8 cellular contexts compared by ENCODE assay signal in genomic region chr20:63522091-63522868, GRCh38. TPM values are rescaled to one million over a fixed set of nuclear protein-coding genes. Genes with fewer than 3 reads are reported as not detected.
A peak's percentile ranks its signal among the peaks of the same experiment; 100 is the strongest.
DNase-seq lines count a peak whose midpoint lies in the region; ATAC-seq and TF ChIP-seq lines count a peak whose summit lies in the region.

No MANE protein-coding gene starts in this region.

- H3K36me3 Mint-ChIP-seq in T-helper 1 cell treated with Interleukin-12 subunit alpha and Interleukin-12 subunit beta and Interleukin-4 antibody, amounts not matched to agents 30 μg/mL and 1 μg/mL, for 36 hours (ENCODE audit: low read depth), result peaks cover 14% of the 10 kb centered on the region
- peaks cover 11% of the 10 kb centered on the region for H3K36me3 Mint-ChIP-seq in osteocyte (ENCODE audit: unreplicated experiment)

- H3K27ac ChIP-seq in esophagus squamous epithelium, result peak overlapping the region; percentile 67 to 100 (median 90)
- peak overlapping the region in 2 of 4 donors; percentile 97 to 98 for H3K27ac ChIP-seq in gastroesophageal sphincter

- peaks cover 6 to 44% (median 7%) of the 10 kb centered on the region in 3 donors for H3K36me3 ChIP-seq in esophagus squamous epithelium
- H3K36me3 ChIP-seq in MG63, result peaks cover 25% of the 10 kb centered on the region
- peaks cover 0 to 23% of the 10 kb centered on the region in 2 donors for H3K36me3 ChIP-seq in gastroesophageal sphincter

- TF ChIP-seq POLR2A in esophagus squamous epithelium (IDR thresholded peaks at IDR 0.05), result no peak
- no peak for TF ChIP-seq POLR2A in gastroesophageal sphincter (IDR thresholded peaks at IDR 0.05)

- H3K4me3 Mint-ChIP-seq in T-helper 1 cell treated with Interleukin-12 subunit alpha and Interleukin-12 subunit beta and Interleukin-4 antibody, amounts not matched to agents 30 μg/mL and 1 μg/mL, for 36 hours, result peak overlapping the region; percentile 60
- peak overlapping the region; percentile 54 for H3K4me3 Mint-ChIP-seq in osteocyte (ENCODE audit: unreplicated experiment)

- TF ChIP-seq EP300 in gastroesophageal sphincter (IDR thresholded peaks at IDR 0.05), result no peak

- TF ChIP-seq CTCF in esophagus squamous epithelium (IDR thresholded peaks at IDR 0.05), result no peak
- no peak for TF ChIP-seq CTCF in osteocyte (IDR thresholded peaks at IDR 0.05)
- no peak for TF ChIP-seq CTCF in gastroesophageal sphincter (IDR thresholded peaks at IDR 0.05)

- peaks cover 9% of the 10 kb centered on the region for H3K4me1 Mint-ChIP-seq in T-helper 1 cell treated with Interleukin-12 subunit alpha and Interleukin-12 subunit beta and Interleukin-4 antibody, amounts not matched to agents 30 μg/mL and 1 μg/mL, for 36 hours (ENCODE audit: low read depth)
- peaks cover 15% of the 10 kb centered on the region for H3K4me1 Mint-ChIP-seq in osteocyte (ENCODE audit: unreplicated experiment)

- peak overlapping the region; percentile 55 for H3K27ac Mint-ChIP-seq in T-helper 1 cell treated with Interleukin-12 subunit alpha and Interleukin-12 subunit beta and Interleukin-4 antibody, amounts not matched to agents 30 μg/mL and 1 μg/mL, for 36 hours
- no peak overlapping the region for H3K27ac Mint-ChIP-seq in osteocyte (ENCODE audit: unreplicated experiment)

- DNase-seq in COLO668 (lab: John Stamatoyannopoulos, UW; ENCODE audit: unreplicated experiment) (peak; percentile 34), esophagus squamous epithelium (lab: John Stamatoyannopoulos, UW) (no peak), osteocyte (ENCODE audit: extremely low spot score, unreplicated experiment) (no peak), MG63 (no peak)
- no peak for DNase-seq in central memory CD4-positive, alpha-beta T cell

- H3K27me3 Mint-ChIP-seq in T-helper 1 cell treated with Interleukin-12 subunit alpha and Interleukin-12 subunit beta and Interleukin-4 antibody, amounts not matched to agents 30 μg/mL and 1 μg/mL, for 36 hours (ENCODE audit: low read depth), result no peaks in the 10 kb centered on the region
- H3K27me3 Mint-ChIP-seq in osteocyte (ENCODE audit: unreplicated experiment), result no peaks in the 10 kb centered on the region

- ATAC-seq in GM18498 (IDR thresholded peaks at IDR 0.05; ENCODE audit: unreplicated experiment) (no peak), gastroesophageal sphincter (no peak)

- H3K9me3 ChIP-seq in esophagus squamous epithelium (no peaks in the 10 kb centered on the region), MG63 (no peaks in the 10 kb centered on the region), gastroesophageal sphincter (peaks cover 0 to 4% (median 0%) of the 10 kb centered on the region in 3 donors)

- peak overlapping the region; percentile 61 to 95 (median 84) for H3K4me3 ChIP-seq in esophagus squamous epithelium
- no peak overlapping the region for H3K4me3 ChIP-seq in MG63
- peak overlapping the region in 1 of 2 donors; percentile 99 for H3K4me3 ChIP-seq in gastroesophageal sphincter

- no peaks in the 10 kb centered on the region for H3K9me3 Mint-ChIP-seq in T-helper 1 cell treated with Interleukin-12 subunit alpha and Interleukin-12 subunit beta and Interleukin-4 antibody, amounts not matched to agents 30 μg/mL and 1 μg/mL, for 36 hours
- H3K9me3 Mint-ChIP-seq in osteocyte (ENCODE audit: unreplicated experiment), result no peaks in the 10 kb centered on the region

- H3K4me1 ChIP-seq in esophagus squamous epithelium, result peaks cover 22 to 69% (median 27%) of the 10 kb centered on the region in 3 donors
- peaks cover 0 to 41% (median 20%) of the 10 kb centered on the region in 3 donors for H3K4me1 ChIP-seq in gastroesophageal sphincter

- 27 to 66% methylated on average over 5 to 7 of the region's 13 CpGs for WGBS in esophagus squamous epithelium, 2 donors
- WGBS in gastroesophageal sphincter (ENCODE audit: low coverage in 1 of 2), 2 donors, result 80 to 100% methylated on average over 1 of the region's 13 CpGs

- no peaks in the 10 kb centered on the region for H3K27me3 ChIP-seq in esophagus squamous epithelium
- no peaks in the 10 kb centered on the region; the same call in 1 of the 2 replicates for H3K27me3 ChIP-seq in MG63
- no peaks in the 10 kb centered on the region for H3K27me3 ChIP-seq in gastroesophageal sphincter

- intact Hi-C loops in esophagus squamous epithelium (cut with DNase I), result no loop called here

RNA-seq across cellular contexts. Expression of gene PPDPF, which starts 1.7 kb away (rescaled TPM):
- total RNA-seq in esophagus squamous epithelium (100 to 1,000 TPM; 142 to 613 (median 338) TPM), osteocyte (220 and 239 TPM in 2 replicates), gastroesophageal sphincter (100 to 1,000 TPM; 114 to 256 (median 162) TPM)
- total RNA-seq in MG63 (2014; rRNA removed; shearing (Covaris generic); ENCODE audit: low replicate concordance), result 21.4 and 40.1 TPM in 2 replicates

RNA-seq across cellular contexts. Expression of gene PTK6, which starts 14.9 kb away (rescaled TPM):
- total RNA-seq in esophagus squamous epithelium, result 100 to 1,000 TPM in 1 of 4 donors, 10 to 100 TPM in 3; 40.8 to 133 (median 49.7) TPM
- 0.13 TPM in 1 of 2 replicates, not detected in the other for total RNA-seq in osteocyte
- total RNA-seq in MG63 (2014; rRNA removed; shearing (Covaris generic); ENCODE audit: low replicate concordance), result 0.23 and 8.0 TPM in 2 replicates
- total RNA-seq in gastroesophageal sphincter, result 1 to 10 TPM in 1 of 4 donors, under 1 TPM in 2, not detected in 1; 0.13 to 2.1 (median 0.42) TPM

RNA-seq across cellular contexts. Expression of gene EEF1A2, which starts 23.4 kb away (rescaled TPM):
- 1 to 10 TPM in 3 of 4 donors, under 1 TPM in 1; 0.44 to 3.1 (median 1.9) TPM for total RNA-seq in esophagus squamous epithelium
- 0.56 and 0.68 TPM in 2 replicates for total RNA-seq in osteocyte
- 62.5 and 113 TPM in 2 replicates for total RNA-seq in MG63 (2014; rRNA removed; shearing (Covaris generic); ENCODE audit: low replicate concordance)
- 1 to 10 TPM in 3 of 4 donors, under 1 TPM in 1; 0.47 to 6.5 (median 3.4) TPM for total RNA-seq in gastroesophageal sphincter

RNA-seq across cellular contexts. Expression of gene SRMS, which starts 25.3 kb away (rescaled TPM):
- not detected for total RNA-seq in esophagus squamous epithelium
- not detected in 2 replicates for total RNA-seq in osteocyte
- total RNA-seq in MG63 (2014; rRNA removed; shearing (Covaris generic); ENCODE audit: low replicate concordance), result not detected in 2 replicates
- not detected for total RNA-seq in gastroesophageal sphincter

RNA-seq across cellular contexts. Expression of gene FNDC11, which starts 31.7 kb away (rescaled TPM):
- total RNA-seq in esophagus squamous epithelium, result under 1 TPM in 1 of 4 donors, not detected in 3; under 0.01 TPM
- 0.13 and 0.34 TPM in 2 replicates for total RNA-seq in osteocyte
- not detected in 2 replicates for total RNA-seq in MG63 (2014; rRNA removed; shearing (Covaris generic); ENCODE audit: low replicate concordance)
- under 1 TPM in 1 of 4 donors, not detected in 3; 0.27 TPM for total RNA-seq in gastroesophageal sphincter
